24 cellular contexts compared by ENCODE assay signal in the genomic region with DNA sequence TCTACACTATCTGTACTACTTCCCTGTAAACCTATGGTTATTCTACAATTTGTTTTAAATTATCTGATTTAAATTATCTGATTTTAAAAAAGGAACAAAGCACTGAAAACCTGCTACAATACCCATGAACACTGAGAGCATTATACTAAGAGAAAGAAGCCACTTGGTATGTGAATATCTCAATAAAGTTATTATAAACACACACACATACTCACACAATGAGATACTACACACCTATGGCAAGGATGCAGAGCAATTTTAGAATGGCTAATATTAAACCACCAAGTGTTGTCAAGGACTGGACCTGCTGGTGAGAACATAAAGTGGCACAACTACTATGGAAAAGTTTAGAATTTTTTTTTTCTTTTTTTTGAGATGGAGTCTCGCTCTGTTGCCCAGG.
"Had no signal": no experiment of that assay in that cellular context is flagged by ENCODE, and none has a peak within 500 bp of the region (broad histone marks: within the 10 kb centered on the region; RNA-seq: fewer than 3 reads in every experiment).

No MANE protein-coding gene starts in this region.

- H3K4me3 Mint-ChIP-seq: immature natural killer cell; mesothelial cell of epicardium; naive thymus-derived CD4-positive, alpha-beta T cell had no signal

- H3K4me1 ChIP-seq: esophagus muscularis mucosa, gastroesophageal sphincter, heart left ventricle, left lung, lower lobe of right lung had no signal

- H3K36me3 Mint-ChIP-seq: immature natural killer cell; naive thymus-derived CD4-positive, alpha-beta T cell had no signal

- H3K36me3 ChIP-seq: esophagus muscularis mucosa, gastroesophageal sphincter, heart left ventricle, left lung, lower lobe of right lung had no signal

- FAIRE-seq: colon, endothelial cell of umbilical vein, frontal cortex, kidney had no signal

- H3K27ac ChIP-seq: coronary artery, dorsolateral prefrontal cortex, esophagus muscularis mucosa, foreskin keratinocyte, gastroesophageal sphincter, heart left ventricle, hepatocyte, left lung, lower lobe of right lung had no signal

- H3K9me3 ChIP-seq: esophagus muscularis mucosa, gastroesophageal sphincter, heart left ventricle, left lung, lower lobe of right lung had no signal

- H3K9me3 Mint-ChIP-seq: immature natural killer cell, mesothelial cell of epicardium had no signal

- ATAC-seq: foreskin keratinocyte; gastroesophageal sphincter; heart left ventricle; left lung; left ventricle myocardium superior; lower lobe of right lung; naive thymus-derived CD4-positive, alpha-beta T cell had no signal

- H3K27ac Mint-ChIP-seq: immature natural killer cell; naive thymus-derived CD4-positive, alpha-beta T cell had no signal

- H3K4me3 ChIP-seq: coronary artery, dorsolateral prefrontal cortex, esophagus muscularis mucosa, gastroesophageal sphincter, heart left ventricle, hepatocyte, left lung, lower lobe of right lung had no signal

- H3K4me2 ChIP-seq: hepatocyte had no signal

- H2AFZ ChIP-seq: hepatocyte had no signal

- DNase-seq: dermis blood vessel endothelial cell; dorsolateral prefrontal cortex; effector CD4-positive, alpha-beta T cell; effector memory CD4-positive, alpha-beta T cell; foreskin keratinocyte; heart left ventricle; hypothalamus; immature natural killer cell; islet precursor cell; kidney; kidney glomerular epithelial cell; left lung; left ventricle myocardium superior; lower lobe of right lung; mesenchymal stem cell; naive thymus-derived CD4-positive, alpha-beta T cell had no signal

- H3K27me3 ChIP-seq: esophagus muscularis mucosa, foreskin keratinocyte, gastroesophageal sphincter, heart left ventricle, hepatocyte, left lung had no signal

- H3K4me1 Mint-ChIP-seq: immature natural killer cell had no signal
